In the genomic region with DNA sequence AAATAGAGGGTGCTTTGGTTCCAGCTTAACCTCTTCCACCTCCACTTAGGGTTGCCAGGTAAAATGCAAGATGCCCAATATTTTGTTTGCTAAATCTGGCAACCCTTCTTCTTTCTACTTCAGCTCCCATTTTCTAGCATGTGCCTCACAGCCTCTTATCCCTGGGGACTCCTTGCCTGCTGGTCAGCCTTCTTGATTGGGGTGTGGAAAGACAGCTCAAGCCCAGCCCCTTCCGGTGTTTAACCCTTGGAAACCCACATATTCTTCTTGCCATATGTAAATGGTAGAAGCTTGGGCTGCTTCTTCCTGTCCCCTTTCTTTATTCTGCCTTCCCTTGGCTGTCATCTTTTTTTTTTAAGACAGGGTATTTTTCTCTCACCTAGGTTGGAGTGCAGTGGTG, we compare ENCODE assay signal across 27 cellular contexts. TPM values are rescaled to one million over a fixed set of nuclear protein-coding genes. Genes with fewer than 3 reads are reported as not detected.
"Had no signal": no experiment of that assay in that cellular context is flagged by ENCODE, and none has a peak within 500 bp of the region (broad histone marks: within the 10 kb centered on the region; RNA-seq: fewer than 3 reads in every experiment).

No MANE protein-coding gene starts in this region.

- ATAC-seq: gastroesophageal sphincter; left colon; left ventricle myocardium superior; sciatic nerve; stimulated activated memory B cell treated with anti-CD40 and anti-IgM and Interleukin-4, amounts not matched to agents 10 μg/mL and 1 μg/mL and 100 μg/mL, for 72 hours had no signal

- H3K27ac Mint-ChIP-seq: naive B cell; nephron; stimulated activated memory B cell treated with anti-CD40 and anti-IgM and Interleukin-4, amounts not matched to agents 10 μg/mL and 1 μg/mL and 100 μg/mL, for 72 hours; stimulated activated naive CD8-positive, alpha-beta T cell treated with anti-CD3 and anti-CD28 coated beads, Interleukin-15, Interleukin-2, amounts not matched to agents 100 ng/mL and 50 ng/mL, for 24 hours had no signal

- H3K36me3 Mint-ChIP-seq: naive B cell; stimulated activated memory B cell treated with anti-CD40 and anti-IgM and Interleukin-4, amounts not matched to agents 10 μg/mL and 1 μg/mL and 100 μg/mL, for 72 hours had no signal

- H3K4me1 Mint-ChIP-seq: naive B cell; nephron; stimulated activated memory B cell treated with anti-CD40 and anti-IgM and Interleukin-4, amounts not matched to agents 10 μg/mL and 1 μg/mL and 100 μg/mL, for 72 hours had no signal

- DNase-seq: effector memory CD4-positive, alpha-beta T cell; esophagus squamous epithelium; foreskin fibroblast; left colon; left ventricle myocardium superior; mesenchymal stem cell; naive B cell; posterior cingulate gyrus; spleen; stimulated activated CD4-positive, alpha-beta T cell treated with anti-CD3 and anti-CD28 coated beads, Interleukin-15, amount 100 ng/mL, for 24 hours; stimulated activated CD4-positive, alpha-beta T cell treated with anti-CD3 and anti-CD28 coated beads, Interleukin-1b, Interleukin-23, amount 100 ng/mL, for 48 hours; stimulated activated CD4-positive, alpha-beta T cell treated with anti-CD3 and anti-CD28 coated beads, Interleukin-4, amount 100 ng/mL, for 24 hours; tibial artery; upper lobe of left lung had no signal

- H3K27me3 ChIP-seq: esophagus squamous epithelium, spleen, tibial artery, upper lobe of left lung, vagina had no signal

- H3K4me3 Mint-ChIP-seq: naive B cell; nephron; stimulated activated memory B cell treated with anti-CD40 and anti-IgM and Interleukin-4, amounts not matched to agents 10 μg/mL and 1 μg/mL and 100 μg/mL, for 72 hours; stimulated activated naive CD8-positive, alpha-beta T cell treated with anti-CD3 and anti-CD28 coated beads, Interleukin-15, Interleukin-2, amounts not matched to agents 100 ng/mL and 50 ng/mL, for 24 hours had no signal

- H3K36me3 ChIP-seq: esophagus squamous epithelium, gastroesophageal sphincter, spleen, tibial artery, upper lobe of left lung, vagina had no signal

- H3K27ac ChIP-seq: esophagus squamous epithelium, gastroesophageal sphincter, tibial artery, upper lobe of left lung, vagina had no signal

- H3K27me3 Mint-ChIP-seq: stimulated activated memory B cell treated with anti-CD40 and anti-IgM and Interleukin-4, amounts not matched to agents 10 μg/mL and 1 μg/mL and 100 μg/mL, for 72 hours had no signal

- H3K4me3 ChIP-seq: esophagus squamous epithelium, gastroesophageal sphincter, lung, spleen, tibial artery, upper lobe of left lung, vagina had no signal

- H3K9me3 Mint-ChIP-seq: naive B cell; nephron; stimulated activated memory B cell treated with anti-CD40 and anti-IgM and Interleukin-4, amounts not matched to agents 10 μg/mL and 1 μg/mL and 100 μg/mL, for 72 hours; stimulated activated naive CD8-positive, alpha-beta T cell treated with anti-CD3 and anti-CD28 coated beads, Interleukin-15, Interleukin-2, amounts not matched to agents 100 ng/mL and 50 ng/mL, for 24 hours had no signal

- H3K4me1 ChIP-seq: tibial artery, vagina had no signal

- H3K9me3 ChIP-seq: esophagus squamous epithelium, gastroesophageal sphincter, spleen, tibial artery, upper lobe of left lung, vagina had no signal

RNA-seq across cellular contexts. Expression of a gene that starts 5.7 kb away (rescaled TPM):
- total RNA-seq: epithelial cell of proximal tubule, gastroesophageal sphincter, kidney epithelial cell, left ventricle myocardium superior, omental fat pad, pulmonary artery endothelial cell, skeletal muscle tissue, temporal lobe, vagina had no signal
